17 cellular contexts compared by ENCODE assay signal in the genomic region with DNA sequence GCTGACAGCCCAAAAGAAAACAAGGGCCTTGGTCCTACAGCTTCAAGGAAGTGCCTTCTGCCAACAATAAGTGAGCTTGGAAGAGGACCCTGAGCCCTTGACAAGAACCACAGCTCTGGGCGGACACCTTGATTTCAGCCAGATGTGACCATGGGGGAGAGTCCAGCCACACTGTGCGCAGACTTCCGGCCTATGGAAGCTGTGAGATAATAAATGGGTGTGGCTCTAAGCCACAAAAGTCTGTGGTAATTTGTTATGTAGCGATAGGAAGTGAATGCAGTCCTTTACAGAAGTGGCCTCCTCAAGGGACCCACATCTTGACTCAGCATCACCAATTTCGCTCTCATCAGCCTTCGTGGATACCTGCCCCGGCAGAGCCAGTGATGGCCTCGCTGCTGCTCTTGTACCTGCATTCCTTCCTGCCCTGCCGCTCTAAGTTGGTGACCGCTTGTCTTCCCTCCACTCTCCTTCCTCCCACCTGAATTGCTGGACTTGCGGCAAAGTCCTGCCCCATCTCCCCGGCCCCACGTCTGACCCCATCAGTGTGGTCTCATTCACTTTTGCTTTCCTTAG. TPM values are rescaled to one million over a fixed set of nuclear protein-coding genes. Genes with fewer than 3 reads are reported as not detected.
A peak's percentile ranks its signal among the peaks of the same experiment; 100 is the strongest.
DNase-seq lines count a peak whose midpoint lies in the region; TF ChIP-seq lines count a peak whose summit lies in the region.
"Had no signal": no experiment of that assay in that cellular context is flagged by ENCODE, and none has a peak within 500 bp of the region (broad histone marks: within the 10 kb centered on the region; RNA-seq: fewer than 3 reads in every experiment).

No MANE protein-coding gene starts in this region.

- POLR2A ChIA-PET in PC-9 (lab: Charles Lee; ENCODE audit: unreplicated experiment) = no interaction called here
- POLR2A ChIA-PET in activated CD4-positive, alpha-beta memory T cell treated with anti-CD3 and anti-CD28 coated beads, Interleukin-2, amount 10 ng/mL, durations not matched to agents 7 days and 5 days (lab: Charles Lee) = no interaction called here

- no peak overlapping the region for H2AK5ac ChIP-seq in H9 (ENCODE audit: insufficient read length, low read length)

- no peak overlapping the region for H2BK20ac ChIP-seq in H9 (ENCODE audit: low read depth, low read length, poor library complexity, severe bottlenecking)

- H3K27me3 Mint-ChIP-seq in H9 (ENCODE audit: low read depth) = no peaks in the 10 kb centered on the region; the same call in 1 of the 2 replicates
- H3K27me3 Mint-ChIP-seq in activated CD4-positive, alpha-beta memory T cell treated with anti-CD3 and anti-CD28 coated beads, Interleukin-2, amount 10 ng/mL, durations not matched to agents 7 days and 5 days = no peaks in the 10 kb centered on the region
- H3K27me3 Mint-ChIP-seq: activated naive CD8-positive, alpha-beta T cell treated with anti-CD3 and anti-CD28 coated beads, Interleukin-2, amount 50 U/mL, for 24 hours; progenitor cell of endocrine pancreas had no signal

- no peak overlapping the region for H4K5ac ChIP-seq in H9 (ENCODE audit: insufficient read length, low read depth, low read length)

- no peaks in the 10 kb centered on the region for H3K9me2 ChIP-seq in PC-9 (ENCODE audit: insufficient read depth)

- H3K27ac Mint-ChIP-seq in H9 = peak overlapping the region in 2 of 3 experiments; percentile 44 to 54; a peak in 3 of 7 replicates
- no peak overlapping the region for H3K27ac Mint-ChIP-seq in activated CD4-positive, alpha-beta memory T cell treated with anti-CD3 and anti-CD28 coated beads, Interleukin-2, amount 10 ng/mL, durations not matched to agents 7 days and 5 days
- H3K27ac Mint-ChIP-seq: activated naive CD8-positive, alpha-beta T cell treated with anti-CD3 and anti-CD28 coated beads, Interleukin-2, amount 50 U/mL, for 24 hours; progenitor cell of endocrine pancreas had no signal

- H4K20me1 ChIP-seq in H9 (ENCODE audit: control insufficient read depth, insufficient read depth, insufficient read length) (peaks cover 2% of the 10 kb centered on the region), PC-9 (ENCODE audit: insufficient read depth) (no peaks in the 10 kb centered on the region)

- H2BK15ac ChIP-seq in H9 (ENCODE audit: low read depth, low read length) = no peak overlapping the region

- H3K23ac ChIP-seq in H9 (ENCODE audit: insufficient read length, low read depth, low read length) = no peak overlapping the region

- TF ChIP-seq CTCF in H9 (conservative IDR thresholded peaks at IDR 0.05) (no peak), PC-9 (conservative IDR thresholded peaks at IDR 0.05) (no peak)

- H4K91ac ChIP-seq in H9 (ENCODE audit: insufficient read length, low read depth, low read length) = no peak overlapping the region

- BruUV-seq in PC-9 (replicated peaks; lab: Mats Ljungman, UMichigan) = no TSS peak

- H3K4ac ChIP-seq in H9 (ENCODE audit: low read depth, low read length) = no peak overlapping the region

- H3K18ac ChIP-seq in H9 (ENCODE audit: insufficient read length, low read depth, low read length) = no peak overlapping the region

- peaks cover 0 to 2% of the 10 kb centered on the region in 2 experiments; a peak in 2 of 4 replicates for H3K4me1 Mint-ChIP-seq in H9
- peaks cover 11% of the 10 kb centered on the region for H3K4me1 Mint-ChIP-seq in activated CD4-positive, alpha-beta memory T cell treated with anti-CD3 and anti-CD28 coated beads, Interleukin-2, amount 10 ng/mL, durations not matched to agents 7 days and 5 days

- H2BK12ac ChIP-seq in H9 (ENCODE audit: insufficient read length, low read depth, low read length) = no peak overlapping the region

- H3K36me3 ChIP-seq in PC-9 (ENCODE audit: low read depth) (0 out of 2 replicates have a peak, but pooled peaks cover 12% of the 10 kb centered on the region), rectal smooth muscle tissue (ENCODE audit: control insufficient read depth, insufficient read depth, low read length) (no peaks in the 10 kb centered on the region)

- H3K9ac ChIP-seq in H9 (ENCODE audit: extremely low read depth, insufficient read length, low read length) = no peak overlapping the region
- no peak overlapping the region for H3K9ac ChIP-seq in rectal smooth muscle tissue (ENCODE audit: low read length)

- no peak overlapping the region for H3K56ac ChIP-seq in H9 (ENCODE audit: insufficient read length, low read depth, low read length)

- H3K79me1 ChIP-seq in H9 (ENCODE audit: insufficient read depth, low read depth, low read length, poor library complexity, severe bottlenecking) = no peaks in the 10 kb centered on the region

- H2BK5ac ChIP-seq in H9 (ENCODE audit: insufficient read length, low read length) = no peak overlapping the region

- peaks cover 12% of the 10 kb centered on the region; the same call in 1 of the 2 replicates for H3F3A ChIP-seq in PC-9 (ENCODE audit: insufficient read depth, low read depth)

- no peak overlapping the region for H3K27ac ChIP-seq in H9 (ENCODE audit: insufficient read length, low read depth, low read length)
- H3K27ac ChIP-seq in PC-9 = peak overlapping the region; percentile 46; the same call in 1 of the 2 replicates
- H3K27ac ChIP-seq in epithelial cell of prostate = peak overlapping the region; percentile 57
- H3K27ac ChIP-seq in rectal smooth muscle tissue (ENCODE audit: low read depth, low read length) = peak overlapping the region; percentile 65
- H3K27ac ChIP-seq: gastroesophageal sphincter, SK-N-MC, thoracic aorta had no signal

- WGBS in H9 (ENCODE audit: extremely low coverage, insufficient read length, low lambda C conversion rate) = no CpG with 5 or more reads among the region's 13 CpGs

- H3K36me3 Mint-ChIP-seq in H9 (ENCODE audit: insufficient read depth in 1 of 3, low read depth in 3 of 3) = peaks cover 0 to 2% (median 0%) of the 10 kb centered on the region in 3 experiments; a peak in 1 of 7 replicates
- H3K36me3 Mint-ChIP-seq in activated CD4-positive, alpha-beta memory T cell treated with anti-CD3 and anti-CD28 coated beads, Interleukin-2, amount 10 ng/mL, durations not matched to agents 7 days and 5 days (ENCODE audit: low read depth) = no peaks in the 10 kb centered on the region

- no peak overlapping the region for H3K14ac ChIP-seq in H9 (ENCODE audit: insufficient read depth, low read length)

- CTCF ChIA-PET in PC-9 (lab: Charles Lee) = interaction anchor here (0.5 to 0.7 kb wide), 2 partner anchors 67 to 74 kb away, joined by 3 to 15 read pairs; no protein-coding TSS in a partner anchor
- CTCF ChIA-PET in activated CD4-positive, alpha-beta memory T cell treated with anti-CD3 and anti-CD28 coated beads, Interleukin-2, amount 10 ng/mL, durations not matched to agents 7 days and 5 days (lab: Charles Lee) = no interaction called here

- no peak overlapping the region for H3K4me3 Mint-ChIP-seq in H9
- H3K4me3 Mint-ChIP-seq in activated CD4-positive, alpha-beta memory T cell treated with anti-CD3 and anti-CD28 coated beads, Interleukin-2, amount 10 ng/mL, durations not matched to agents 7 days and 5 days = no peak overlapping the region
- H3K4me3 Mint-ChIP-seq: activated naive CD8-positive, alpha-beta T cell treated with anti-CD3 and anti-CD28 coated beads, Interleukin-2, amount 50 U/mL, for 24 hours had no signal

- no peaks in the 10 kb centered on the region for H3K4me1 ChIP-seq in H9 (ENCODE audit: insufficient read depth, low read length)
- peaks cover 16% of the 10 kb centered on the region for H3K4me1 ChIP-seq in PC-9 (replicated peaks; ENCODE audit: insufficient read depth)
- peaks cover 9% of the 10 kb centered on the region for H3K4me1 ChIP-seq in rectal smooth muscle tissue (ENCODE audit: control insufficient read depth, insufficient read depth, low read length)

- H3T11ph ChIP-seq in H9 (ENCODE audit: low read length) = no peak overlapping the region

- H3K4me3 ChIP-seq in PC-9 = no peak overlapping the region
- H3K4me3 ChIP-seq in rectal smooth muscle tissue (ENCODE audit: low read length) = no peak overlapping the region
- H3K4me3 ChIP-seq: gastroesophageal sphincter, SK-N-MC, thoracic aorta had no signal

- H3K9me3 Mint-ChIP-seq in H9 = no peaks in the 10 kb centered on the region
- H3K9me3 Mint-ChIP-seq in activated CD4-positive, alpha-beta memory T cell treated with anti-CD3 and anti-CD28 coated beads, Interleukin-2, amount 10 ng/mL, durations not matched to agents 7 days and 5 days = no peaks in the 10 kb centered on the region
- H3K9me3 Mint-ChIP-seq: activated naive CD8-positive, alpha-beta T cell treated with anti-CD3 and anti-CD28 coated beads, Interleukin-2, amount 50 U/mL, for 24 hours had no signal

- no peaks in the 10 kb centered on the region for H3K23me2 ChIP-seq in H9 (ENCODE audit: insufficient read length, low read depth, low read length, poor library complexity, severe bottlenecking)

- intact Hi-C loops in PC-9 (cut with micrococcal nuclease; ENCODE audit: unreplicated experiment) = no loop called here

- H3K27me3 ChIP-seq in H9 (ENCODE audit: insufficient read depth, low read length) (no peaks in the 10 kb centered on the region), PC-9 (ENCODE audit: insufficient read depth, low read depth) (no peaks in the 10 kb centered on the region), rectal smooth muscle tissue (ENCODE audit: control insufficient read depth, insufficient read depth, low read length) (no peaks in the 10 kb centered on the region)
- H3K27me3 ChIP-seq: gastroesophageal sphincter had no signal

- H3K9me3 ChIP-seq in H9 (ENCODE audit: control insufficient read depth, low read depth, low read length) = no peaks in the 10 kb centered on the region
- H3K9me3 ChIP-seq in PC-9 (ENCODE audit: insufficient read depth, low read depth) = no peaks in the 10 kb centered on the region
- H3K9me3 ChIP-seq: gastroesophageal sphincter, thoracic aorta had no signal

- H3K4me2 ChIP-seq in H9 (ENCODE audit: insufficient read depth, insufficient read length, low read length) (no peak overlapping the region), PC-9 (no peak overlapping the region)

- H2BK120ac ChIP-seq in H9 (ENCODE audit: low read depth, low read length, poor library complexity, severe bottlenecking) = no peak overlapping the region

- DNase-seq in H9 = no peak
- DNase-seq in PC-9 = no peak
- DNase-seq in epithelial cell of prostate (ENCODE audit: low read depth, low spot score) = no peak
- DNase-seq in NCI-H2227 (lab: John Stamatoyannopoulos, UW; ENCODE audit: unreplicated experiment) = no peak
- no peak for DNase-seq in NCI-H146 (lab: John Stamatoyannopoulos, UW)
- DNase-seq in activated naive CD4-positive, alpha-beta T cell treated with Interleukin-2 at 50 U/mL for 16 hours = no peak
- DNase-seq in activated CD4-positive, alpha-beta memory T cell treated with anti-CD3 and anti-CD28 coated beads, Interleukin-2, amount 10 ng/mL, durations not matched to agents 7 days and 5 days = no peak
- DNase-seq: activated naive CD8-positive, alpha-beta T cell treated with anti-CD3 and anti-CD28 coated beads, Interleukin-2, amount 50 U/mL, for 24 hours; central memory CD4-positive, alpha-beta T cell; midbrain; NCI-H2171 treated with DMSO at 0.1 percent for 48 hours had no signal

- no peak overlapping the region for H4K8ac ChIP-seq in H9 (replicated peaks; ENCODE audit: insufficient read length, low read depth, low read length)

- H2AFZ ChIP-seq in H9 (ENCODE audit: low read length) (no peak overlapping the region), PC-9 (no peak overlapping the region)

- H3K79me2 ChIP-seq in H9 (ENCODE audit: insufficient read depth, low read length) = no peaks in the 10 kb centered on the region
- H3K79me2 ChIP-seq in PC-9 (ENCODE audit: low read depth) = no peaks in the 10 kb centered on the region

RNA-seq across cellular contexts. Expression of gene PRSS54, which starts 29.3 kb away (rescaled TPM):
- not detected in 2 replicates for total RNA-seq in H9 (2021)
- not detected in 2 replicates for total RNA-seq in PC-9 (2021)
- not detected for total RNA-seq in activated CD4-positive, alpha-beta memory T cell treated with anti-CD3 and anti-CD28 coated beads, Interleukin-2, amount 10 ng/mL, durations not matched to agents 7 days and 5 days
- total RNA-seq: gastroesophageal sphincter, M059J, progenitor cell of endocrine pancreas, thoracic aorta had no signal
